ENCODE assay signal across 16 cellular contexts in genomic region chr3:147267431-147267830, GRCh38.
"Had no signal": no experiment of that assay in that cellular context is flagged by ENCODE, and none has a peak within 500 bp of the region (broad histone marks: within the 10 kb centered on the region; RNA-seq: fewer than 3 reads in every experiment).

No MANE protein-coding gene starts in this region.

- H3K36me3 ChIP-seq: lower lobe of right lung, right lobe of liver had no signal

- H3K27ac ChIP-seq: body of pancreas, hepatocyte, lower lobe of right lung, parathyroid adenoma, right lobe of liver, testis had no signal

- H3K27me3 ChIP-seq: body of pancreas, hepatocyte, right lobe of liver, testis had no signal

- H3K9ac ChIP-seq: parathyroid adenoma had no signal

- H3K9me3 ChIP-seq: body of pancreas, right lobe of liver, testis had no signal

- H3K4me3 ChIP-seq: body of pancreas, hepatocyte, lower lobe of right lung, right lobe of liver, smooth muscle cell, testis had no signal

- DNase-seq: activated CD4-positive, alpha-beta T cell treated with anti-CD3 and anti-CD28 coated beads for 36 hours; activated CD4-positive, alpha-beta T cell treated with anti-CD3 and anti-CD28 coated beads, Interleukin-2, amount 50 U/mL, for 48 hours; activated gamma-delta T cell treated with Interleukin-2 at 50 U/mL for 16 hours; amniotic stem cell; body of pancreas; cortex of kidney; effector CD4-positive, alpha-beta T cell; islet precursor cell; lower lobe of right lung; natural killer cell; right lobe of liver; stimulated activated CD4-positive, alpha-beta T cell treated with anti-CD3 and anti-CD28 coated beads, Interleukin-4, amount 100 ng/mL, for 24 hours; testis had no signal

- H3K4me1 ChIP-seq: body of pancreas, lower lobe of right lung, parathyroid adenoma, right lobe of liver, testis had no signal
